In genomic region chr6:155171109-155171746, GRCh38 we compare ENCODE assay signal across 8 cellular contexts.
DNase-seq lines count a peak whose midpoint lies in the region; ATAC-seq and TF ChIP-seq lines count a peak whose summit lies in the region.

No MANE protein-coding gene starts in this region.

- H3K9me3 ChIP-seq in endodermal cell (ENCODE audit: control insufficient read depth, low read length) (no peaks in the 10 kb centered on the region), thoracic aorta (no peaks in the 10 kb centered on the region)

- peaks cover 6% of the 10 kb centered on the region for H3K36me3 Mint-ChIP-seq in endodermal cell (ENCODE audit: low read depth)

- TF ChIP-seq CTCF in GM12865 (IDR thresholded peaks at IDR 0.05; ENCODE audit: insufficient read depth, low read depth, low read length, missing control alignments) (no peak), endodermal cell (conservative IDR thresholded peaks at IDR 0.05) (no peak), thoracic aorta (IDR thresholded peaks at IDR 0.05) (no peak)

- ATAC-seq in thoracic aorta (ENCODE audit: insufficient number of reproducible peaks, low FRiP score, low read depth), result peak; percentile 87

- peak overlapping the region; percentile 19 for H3K4me3 ChIP-seq in GM12865 (ENCODE audit: low read depth, low read length)
- H3K4me3 ChIP-seq in endodermal cell (ENCODE audit: low read length), result no peak overlapping the region
- H3K4me3 ChIP-seq in thoracic aorta, result peak overlapping the region; percentile 47

- no peaks in the 10 kb centered on the region for H3K9me3 Mint-ChIP-seq in endodermal cell

- H3K27ac Mint-ChIP-seq in endodermal cell, result no peak overlapping the region

- H3K27me3 ChIP-seq in endodermal cell (ENCODE audit: control insufficient read depth, insufficient read depth, low read length, poor library complexity, severe bottlenecking) (no peaks in the 10 kb centered on the region), thoracic aorta (replicated peaks; ENCODE audit: insufficient read depth) (no peaks in the 10 kb centered on the region)

- H3K4me1 ChIP-seq in endodermal cell (ENCODE audit: control insufficient read depth, insufficient read depth, low read length), result no peaks in the 10 kb centered on the region
- peaks cover 11 to 22% of the 10 kb centered on the region in 2 donors for H3K4me1 ChIP-seq in thoracic aorta (ENCODE audit: control insufficient read depth in 1 of 2, low read depth in 2 of 2)

- H3K36me3 ChIP-seq in endodermal cell (ENCODE audit: control insufficient read depth, insufficient read depth, low read length) (no peaks in the 10 kb centered on the region), thoracic aorta (no peaks in the 10 kb centered on the region)

- H3K27ac ChIP-seq in endodermal cell (ENCODE audit: low read depth, low read length) (peak overlapping the region; percentile 9), thoracic aorta (peak overlapping the region; percentile 29 to 61)

- DNase-seq in GM12865 (ENCODE audit: low read depth) (peak; percentile 91), HCEC 1CT (peak; percentile 96), MV-4-11 (lab: John Stamatoyannopoulos, UW) (peak; percentile 85), endodermal cell (peak; percentile 39), non-pigmented ciliary epithelial cell (ENCODE audit: low read depth) (peak; percentile 87), thoracic aorta (ENCODE audit: low spot score) (peak; percentile 37), NCI-H526 (lab: John Stamatoyannopoulos, UW) (no peak)
- peak; percentile 32 to 50 for DNase-seq in activated CD8-positive, alpha-beta memory T cell treated with anti-CD3 and anti-CD28 coated beads for 1 hour (ENCODE audit: extremely low read depth in 1 of 2, low read depth in 1 of 2)

- H3K9ac ChIP-seq in endodermal cell (ENCODE audit: extremely low read depth, low read length, poor library complexity, severe bottlenecking), result no peak overlapping the region

- H3K27me3 Mint-ChIP-seq in endodermal cell (ENCODE audit: insufficient read depth), result no peaks in the 10 kb centered on the region

- H3K4me1 Mint-ChIP-seq in endodermal cell, result peaks cover 3% of the 10 kb centered on the region

- no peak overlapping the region for H3K4me3 Mint-ChIP-seq in endodermal cell

- WGBS in endodermal cell (ENCODE audit: insufficient coverage in 1 of 2, insufficient read length in 1 of 2), 2 experiments, result 66 to 82% methylated on average over 6 of the region's 6 CpGs

Comparison
In these comparisons a context has a peak if more than half of its experiments do, and no peak if none do; other contexts are left out.
1. DNase-seq: peak in GM12865 (single experiment), HCEC 1CT (single experiment), MV-4-11 (single experiment), activated CD8-positive, alpha-beta memory T cell treated with anti-CD3 and anti-CD28 coated beads for 1 hour (2 of 2), endodermal cell (single experiment), non-pigmented ciliary epithelial cell (single experiment) and thoracic aorta (single experiment); none in NCI-H526 (0 of 2).